ENCODE assay signal across 8 cellular contexts in the genomic region with DNA sequence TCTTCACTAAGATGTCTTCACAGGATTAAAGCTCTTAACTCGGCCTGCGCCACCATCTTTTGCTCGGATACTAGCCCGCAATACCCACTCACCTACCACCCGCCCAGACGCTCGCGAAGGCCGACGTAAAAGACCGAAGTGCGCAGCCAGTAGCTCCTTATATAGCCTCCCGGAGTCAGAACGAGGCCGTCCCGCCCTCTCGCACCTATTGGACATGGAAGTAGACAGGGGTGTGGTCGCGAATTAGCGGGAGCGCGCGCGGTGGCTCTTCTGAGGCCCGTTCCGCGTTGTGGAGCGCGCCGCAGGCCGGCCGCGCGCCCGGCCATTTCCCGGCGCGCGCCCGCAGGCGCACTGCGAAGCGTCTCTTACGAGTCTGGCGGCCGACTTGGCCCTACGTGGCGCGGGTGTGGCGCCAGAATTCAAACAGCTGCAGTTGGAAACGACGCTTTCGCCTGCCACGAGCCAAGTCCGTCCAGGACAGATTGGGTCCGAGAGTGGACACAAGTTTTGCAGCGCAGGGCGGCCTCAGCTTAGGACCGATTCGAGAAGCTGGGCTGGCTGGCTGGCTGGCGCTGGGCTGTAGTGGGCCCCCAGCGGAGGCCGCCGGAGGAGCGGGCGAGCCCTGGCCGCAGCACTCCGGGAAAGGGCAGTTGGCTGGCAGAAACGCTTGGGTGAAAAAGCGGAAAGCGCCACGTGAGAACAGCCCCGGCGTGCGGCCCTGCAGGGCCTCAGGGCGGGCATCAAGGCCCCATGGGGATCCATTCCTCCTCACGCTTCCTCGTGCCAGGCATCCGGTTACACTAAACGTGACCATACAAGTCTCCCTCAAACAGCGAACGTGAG. TPM values are rescaled to one million over a fixed set of nuclear protein-coding genes. Genes with fewer than 3 reads are reported as not detected.
DNase-seq lines count a peak whose midpoint lies in the region; ATAC-seq, FAIRE-seq and TF ChIP-seq lines count a peak whose summit lies in the region.

No MANE protein-coding gene starts in this region.

- H3K9me3 ChIP-seq in HAP-1 (no peaks in the 10 kb centered on the region), MG63 (no peaks in the 10 kb centered on the region), neuron (ENCODE audit: low read length) (no peaks in the 10 kb centered on the region)

- ATAC-seq in foreskin keratinocyte, result peak; percentile 88

- H3K36me3 ChIP-seq in HAP-1 (replicated peaks) (peaks cover 44% of the 10 kb centered on the region), MG63 (peaks cover 41% of the 10 kb centered on the region), neuron (ENCODE audit: insufficient read depth, low read length) (peaks cover 18% of the 10 kb centered on the region)

- no peak for TF ChIP-seq CTCF in foreskin keratinocyte (conservative IDR thresholded peaks at IDR 0.05)

- peak; percentile 45 for FAIRE-seq in G401.6 (lab: Jason Lieb, UNC)

- H3K4me1 ChIP-seq in HAP-1, result peaks cover 33% of the 10 kb centered on the region
- H3K4me1 ChIP-seq in foreskin keratinocyte, result peaks cover 18% of the 10 kb centered on the region
- peaks cover 23% of the 10 kb centered on the region for H3K4me1 ChIP-seq in neuron (ENCODE audit: insufficient read depth, low read length)

- in situ Hi-C loops in HAP-1 (cut with MboI; ENCODE audit: low sequenced_read_pairs), result loop anchor here (5.0 kb wide), 1 partner anchor 37 kb away; a partner anchor contains a TSS

- peak overlapping the region; percentile 92 for H2AFZ ChIP-seq in neuron (ENCODE audit: low read depth, low read length)

- H3K4me3 ChIP-seq in HAP-1 (peak overlapping the region; percentile 96), MG63 (peak overlapping the region; percentile 86), neuron (ENCODE audit: low read length) (peak overlapping the region; percentile 85)

- H3K27me3 ChIP-seq in HAP-1 (ENCODE audit: low read depth) (no peaks in the 10 kb centered on the region), MG63 (no peaks in the 10 kb centered on the region), foreskin keratinocyte (no peaks in the 10 kb centered on the region), neuron (ENCODE audit: insufficient read depth, low read length) (no peaks in the 10 kb centered on the region)

- DNase-seq in HAP-1 (ENCODE audit: low spot score in 2 of 2) (peak; percentile 91 to 96), MG63 (peak; percentile 98), SHP77 (lab: John Stamatoyannopoulos, UW) (peak; percentile 95 to 97), activated gamma-delta T cell treated with Interleukin-2 at 50 U/mL for 16 hours (peak; percentile 97), foreskin keratinocyte (peak; percentile 93 to 97), stromal cell of bone marrow (ENCODE audit: low read depth) (peak; percentile 98)

- H3K27ac ChIP-seq in foreskin keratinocyte, result peak overlapping the region; percentile 85

RNA-seq across cellular contexts. Expression of a gene that starts 36.1 kb away (rescaled TPM):
- 89.9 and 199 TPM in 2 replicates for total RNA-seq in MG63 (2014; rRNA removed; shearing (Covaris generic); ENCODE audit: low replicate concordance)
- total RNA-seq in foreskin keratinocyte, result 120 and 142 TPM in 2 replicates
- polyA plus RNA-seq in foreskin keratinocyte, result 57.1 and 72.5 TPM in 2 replicates

Comparison
In these comparisons a context has a peak if more than half of its experiments do, and no peak if none do; other contexts are left out.
1. Peak in every context shown above with its lines: DNase-seq, ATAC-seq, H3K4me3 ChIP-seq and H3K27ac ChIP-seq.